Comparison of ENCODE assay signal across 16 cellular contexts in the genomic region with DNA sequence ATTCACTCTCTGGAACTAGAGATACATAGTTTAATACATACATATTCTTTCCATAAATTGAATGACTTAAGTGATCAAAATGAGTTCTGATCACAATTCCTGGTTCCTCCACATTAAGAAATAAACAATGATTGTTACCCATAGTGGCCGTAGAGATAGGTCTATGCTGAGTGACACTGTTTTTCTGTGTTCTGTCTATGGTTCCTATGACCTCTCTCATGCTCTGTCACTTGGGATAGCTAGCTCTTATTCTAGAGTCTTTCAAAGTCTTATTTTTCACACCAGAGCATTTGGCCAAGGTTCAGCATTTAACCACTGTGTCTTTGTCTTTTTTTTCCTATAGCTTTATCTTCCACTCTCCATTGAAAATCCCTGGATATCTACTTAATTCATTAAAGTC.
DNase-seq lines count a peak whose midpoint lies in the region; ATAC-seq, FAIRE-seq and TF ChIP-seq lines count a peak whose summit lies in the region.
"Had no signal": no experiment of that assay in that cellular context is flagged by ENCODE, and none has a peak within 500 bp of the region (broad histone marks: within the 10 kb centered on the region; RNA-seq: fewer than 3 reads in every experiment).

No MANE protein-coding gene starts in this region.

- no peaks in the 10 kb centered on the region for H3K4me1 Mint-ChIP-seq in stimulated activated memory B cell treated with anti-CD40 and anti-IgM and Interleukin-4, amounts not matched to agents 10 μg/mL and 1 μg/mL and 100 μg/mL, for 72 hours
- no peaks in the 10 kb centered on the region for H3K4me1 Mint-ChIP-seq in activated CD4-positive, alpha-beta T cell treated with anti-CD3 and anti-CD28 coated beads, Interleukin-2, amount 10 ng/mL, durations not matched to agents 7 days and 5 days
- H3K4me1 Mint-ChIP-seq: CD14-positive monocyte; CD8-positive, alpha-beta memory T cell; IgD-negative memory B cell had no signal

- TF ChIP-seq POLR2A in A549 (IDR thresholded peaks at IDR 0.05; ENCODE audit: low read length) (no peak), K562 (conservative IDR thresholded peaks at IDR 0.05) (no peak)

- no peaks in the 10 kb centered on the region for H3K27me3 ChIP-seq in K562 (ENCODE audit: control insufficient read depth in 2 of 2, insufficient read depth in 2 of 2, low read length in 2 of 2)

- no peak overlapping the region for H3K9ac ChIP-seq in K562 (ENCODE audit: insufficient read depth in 1 of 2, low read depth in 2 of 2, low read length in 2 of 2)

- BruUV-seq in K562 (replicated peaks; lab: Mats Ljungman, UMichigan) = no TSS peak

- no peaks in the 10 kb centered on the region for H3K36me3 ChIP-seq in K562 (ENCODE audit: control insufficient read depth, insufficient read depth, low read length)

- H3K27me3 Mint-ChIP-seq in stimulated activated memory B cell treated with anti-CD40 and anti-IgM and Interleukin-4, amounts not matched to agents 10 μg/mL and 1 μg/mL and 100 μg/mL, for 72 hours = no peaks in the 10 kb centered on the region
- no peaks in the 10 kb centered on the region for H3K27me3 Mint-ChIP-seq in activated CD4-positive, alpha-beta T cell treated with anti-CD3 and anti-CD28 coated beads, Interleukin-2, amount 10 ng/mL, durations not matched to agents 7 days and 5 days
- H3K27me3 Mint-ChIP-seq: CD8-positive, alpha-beta memory T cell; IgD-negative memory B cell had no signal

- H3K27ac ChIP-seq in A549 = no peak overlapping the region
- H3K27ac ChIP-seq in K562 (ENCODE audit: extremely low read depth, low read depth, low read length) = no peak overlapping the region

- intact Hi-C loops in K562 (cut with micrococcal nuclease) = no loop called here

- TF ChIP-seq EP300 in A549 (IDR thresholded peaks at IDR 0.05) = no peak
- no peak for TF ChIP-seq EP300 in K562 (IDR thresholded peaks at IDR 0.05; ENCODE audit: low read length)

- no peak overlapping the region for H3K4me3 Mint-ChIP-seq in stimulated activated memory B cell treated with anti-CD40 and anti-IgM and Interleukin-4, amounts not matched to agents 10 μg/mL and 1 μg/mL and 100 μg/mL, for 72 hours
- H3K4me3 Mint-ChIP-seq in activated CD4-positive, alpha-beta T cell treated with anti-CD3 and anti-CD28 coated beads, Interleukin-2, amount 10 ng/mL, durations not matched to agents 7 days and 5 days = no peak overlapping the region
- H3K4me3 Mint-ChIP-seq: CD14-positive monocyte; CD8-positive, alpha-beta memory T cell; HFFc6; IgD-negative memory B cell had no signal

- in situ Hi-C loops in K562 (cut with MboI) = no loop called here
- in situ Hi-C loops in KBM-7 (cut with MboI; ENCODE audit: low pct_unique_long_range_greater_than_20kb, low sequenced_read_pairs) = no loop called here

- no peak overlapping the region for H2AFZ ChIP-seq in K562 (ENCODE audit: low read depth, low read length)

- H3K4me2 ChIP-seq in A549 (no peak overlapping the region), K562 (ENCODE audit: insufficient read depth, low read length) (no peak overlapping the region)

- H3K9me3 Mint-ChIP-seq in stimulated activated memory B cell treated with anti-CD40 and anti-IgM and Interleukin-4, amounts not matched to agents 10 μg/mL and 1 μg/mL and 100 μg/mL, for 72 hours = peaks cover 5% of the 10 kb centered on the region
- peaks cover 5% of the 10 kb centered on the region for H3K9me3 Mint-ChIP-seq in activated CD4-positive, alpha-beta T cell treated with anti-CD3 and anti-CD28 coated beads, Interleukin-2, amount 10 ng/mL, durations not matched to agents 7 days and 5 days

- no peak for TF ChIP-seq RAD21 in A549 (conservative IDR thresholded peaks at IDR 0.05 in 1 of 2, IDR thresholded peaks at IDR 0.05 in 1 of 2)
- no peak for TF ChIP-seq RAD21 in K562 (CRISPR knock-in tag; conservative IDR thresholded peaks at IDR 0.05 in 1 of 2, IDR thresholded peaks at IDR 0.05 in 1 of 2)

- H3K4me1 ChIP-seq in A549 (no peaks in the 10 kb centered on the region), K562 (replicated peaks in 1 of 2; ENCODE audit: control insufficient read depth in 2 of 2, insufficient read depth in 2 of 2, low read length in 2 of 2) (no peaks in the 10 kb centered on the region)
- H3K4me1 ChIP-seq: Caco-2 had no signal

- TF ChIP-seq CTCF in A549 (IDR thresholded peaks at IDR 0.05) = no peak
- no peak for TF ChIP-seq CTCF in K562 (IDR thresholded peaks at IDR 0.05 in 2 of 3, conservative IDR thresholded peaks at IDR 0.05 in 1 of 3; ENCODE audit: insufficient read depth in 2 of 3, low read depth in 1 of 3, low read length in 3 of 3)

- H3K9me3 ChIP-seq in A549 = peaks cover 23% of the 10 kb centered on the region
- H3K9me3 ChIP-seq in K562 (replicated peaks; ENCODE audit: control insufficient read depth, insufficient read depth, low read depth, low read length) = no peaks in the 10 kb centered on the region

- ATAC-seq in A549 = no peak
- peak; percentile 30 for ATAC-seq in GM21717 (IDR thresholded peaks at IDR 0.05; ENCODE audit: unreplicated experiment)
- peak; percentile 49; the same call in 2 of the 3 replicates for ATAC-seq in K562
- peak; percentile 14 for ATAC-seq in stimulated activated memory B cell treated with anti-CD40 and anti-IgM and Interleukin-4, amounts not matched to agents 10 μg/mL and 1 μg/mL and 100 μg/mL, for 72 hours

- 30% methylated on average over 1 of the region's 1 CpG for whole genome bisulfite sequencing in A549 (ENCODE audit: missing lambda C conversion rate)
- 11% methylated on average over 1 of the region's 1 CpG for WGBS in K562 (ENCODE audit: insufficient coverage, low coverage, missing lambda C conversion rate)

- no peak overlapping the region for H3K27ac Mint-ChIP-seq in stimulated activated memory B cell treated with anti-CD40 and anti-IgM and Interleukin-4, amounts not matched to agents 10 μg/mL and 1 μg/mL and 100 μg/mL, for 72 hours
- no peak overlapping the region for H3K27ac Mint-ChIP-seq in activated CD4-positive, alpha-beta T cell treated with anti-CD3 and anti-CD28 coated beads, Interleukin-2, amount 10 ng/mL, durations not matched to agents 7 days and 5 days
- H3K27ac Mint-ChIP-seq: CD14-positive monocyte; CD8-positive, alpha-beta memory T cell; HFFc6; IgD-negative memory B cell had no signal

- no peaks in the 10 kb centered on the region for H3K9me1 ChIP-seq in K562 (ENCODE audit: control insufficient read depth, insufficient read depth, low read length)

- no peak overlapping the region for H3K4me3 ChIP-seq in A549
- no peak overlapping the region for H3K4me3 ChIP-seq in K562

- no peaks in the 10 kb centered on the region for H3K36me3 Mint-ChIP-seq in stimulated activated memory B cell treated with anti-CD40 and anti-IgM and Interleukin-4, amounts not matched to agents 10 μg/mL and 1 μg/mL and 100 μg/mL, for 72 hours
- no peaks in the 10 kb centered on the region for H3K36me3 Mint-ChIP-seq in activated CD4-positive, alpha-beta T cell treated with anti-CD3 and anti-CD28 coated beads, Interleukin-2, amount 10 ng/mL, durations not matched to agents 7 days and 5 days (ENCODE audit: low read depth)
- H3K36me3 Mint-ChIP-seq: CD14-positive monocyte, IgD-negative memory B cell had no signal

- no peaks in the 10 kb centered on the region for H3K79me2 ChIP-seq in K562 (ENCODE audit: control insufficient read depth, insufficient read depth, low read length)

- FAIRE-seq in A549 (lab: Jason Lieb, UNC) (peak; percentile 51), K562 (lab: Jason Lieb, UNC) (no peak)
- FAIRE-seq: A204.1 had no signal

- DNase-seq in A549 (ENCODE audit: low read depth in 1 of 2, low spot score in 1 of 2) (no peak), K562 (ENCODE audit: extremely low read depth in 1 of 4, low spot score in 3 of 4) (no peak), KBM-7 (no peak), NCI-H1092 (lab: John Stamatoyannopoulos, UW) (no peak)
- no peak for DNase-seq in activated CD4-positive, alpha-beta T cell treated with anti-CD3 and anti-CD28 coated beads, Interleukin-2, amount 10 ng/mL, durations not matched to agents 7 days and 5 days
- DNase-seq: Caco-2; CD8-positive, alpha-beta memory T cell; DMS53; GF-D8; HCEC 1CT; HFFc6 had no signal

- H4K20me1 ChIP-seq in K562 (replicated peaks; ENCODE audit: control insufficient read depth, insufficient read depth, low read length) = no peaks in the 10 kb centered on the region

- CTCF ChIA-PET in A549 (lab: Yijun Ruan, JAX) (interaction anchor here (1.2 kb wide), 1 partner anchor 11 kb away, joined by 3 read pairs; no protein-coding TSS in a partner anchor), K562 (lab: Yijun Ruan, JAX; ENCODE audit: low intra/inter-chr PET ratio) (no interaction called here)
- CTCF ChIA-PET in activated CD4-positive, alpha-beta T cell treated with anti-CD3 and anti-CD28 coated beads, Interleukin-2, amount 10 ng/mL, durations not matched to agents 7 days and 5 days (lab: Charles Lee) = no interaction called here

- POLR2A ChIA-PET in A549 (lab: Yijun Ruan, JAX) = no interaction called here
- POLR2A ChIA-PET in K562 (lab: Yijun Ruan, JAX) = interaction anchor here (0.6 to 1.6 kb wide), 2 partner anchors 9 to 50 kb away, joined by 3 to 4 read pairs; no protein-coding TSS in a partner anchor
- POLR2A ChIA-PET in activated CD4-positive, alpha-beta T cell treated with anti-CD3 and anti-CD28 coated beads, Interleukin-2, amount 10 ng/mL, durations not matched to agents 7 days and 5 days (lab: Charles Lee) = no interaction called here

TF ChIP-seq in A549, 52 proteins besides CTCF, POLR2A, EP300 and RAD21:
- TF ChIP-seq ZFP36 (IDR thresholded peaks at IDR 0.05; ENCODE audit: borderline replicate concordance, partially characterized antibody) = no peak
TF ChIP-seq in A549: peak in this region for 0.

TF ChIP-seq in K562, 482 proteins besides CTCF, POLR2A, EP300 and RAD21 (continues in another document):
- no peak for TF ChIP-seq ATF1 (CRISPR knock-in tag; IDR thresholded peaks at IDR 0.05)
- no peak for TF ChIP-seq ATF1 (tag; IDR thresholded peaks at IDR 0.05)
- TF ChIP-seq TOE1 (IDR thresholded peaks at IDR 0.05; ENCODE audit: borderline replicate concordance) = no peak
- no peak for TF ChIP-seq TOE1 (CRISPR knock-in tag; IDR thresholded peaks at IDR 0.05; ENCODE audit: borderline replicate concordance, low read depth)
- no peak for TF ChIP-seq ZNF212 (CRISPR knock-in tag; IDR thresholded peaks at IDR 0.05)
- no peak for TF ChIP-seq PCBP2 (IDR thresholded peaks at IDR 0.05; ENCODE audit: low read depth, low read length, poor library complexity, severe bottlenecking)
- no peak for TF ChIP-seq CEBPB (tag; IDR thresholded peaks at IDR 0.05)
- no peak for TF ChIP-seq ZSCAN29 (IDR thresholded peaks at IDR 0.05)
- TF ChIP-seq HMG20A (CRISPR knock-in tag; conservative IDR thresholded peaks at IDR 0.05) = no peak

Comparison
In these comparisons a context has a peak if more than half of its experiments do, and no peak if none do; other contexts are left out.
1. ATAC-seq: peak in GM21717 (single experiment), K562 (single experiment) and stimulated activated memory B cell treated with anti-CD40 and anti-IgM and Interleukin-4, amounts not matched to agents 10 μg/mL and 1 μg/mL and 100 μg/mL, for 72 hours (single experiment); none in A549 (0 of 2).